In the genomic region with DNA sequence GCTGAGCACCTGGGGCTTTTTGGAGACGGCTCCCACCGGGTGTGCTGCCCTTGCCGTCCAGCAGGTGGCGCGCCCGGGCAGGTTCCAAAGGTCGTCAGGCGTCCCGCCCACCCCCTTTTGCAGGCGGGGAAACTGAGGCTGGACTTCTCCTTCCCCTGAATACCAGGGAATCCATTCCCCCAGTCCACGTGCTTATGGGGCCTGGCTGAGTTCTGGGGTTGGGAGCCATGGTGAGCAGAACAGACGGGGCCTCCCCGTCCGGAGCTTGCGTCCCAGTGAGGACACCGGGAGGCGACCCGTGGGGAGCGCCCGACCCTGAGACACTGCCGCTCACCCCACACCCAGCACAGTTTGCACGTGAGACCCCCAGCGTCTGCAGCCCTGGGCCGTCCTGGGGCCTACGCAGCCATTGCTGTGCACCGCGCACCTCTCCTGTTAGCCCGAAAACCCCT, we compare ENCODE assay signal across 1 cellular context.
TF ChIP-seq lines count a peak whose summit lies in the region.

No MANE protein-coding gene starts in this region.

TF ChIP-seq in HepG2, 621 proteins besides CTCF, POLR2A, EP300 and RAD21 (continued from another document):
- TF ChIP-seq, protein P1, sequence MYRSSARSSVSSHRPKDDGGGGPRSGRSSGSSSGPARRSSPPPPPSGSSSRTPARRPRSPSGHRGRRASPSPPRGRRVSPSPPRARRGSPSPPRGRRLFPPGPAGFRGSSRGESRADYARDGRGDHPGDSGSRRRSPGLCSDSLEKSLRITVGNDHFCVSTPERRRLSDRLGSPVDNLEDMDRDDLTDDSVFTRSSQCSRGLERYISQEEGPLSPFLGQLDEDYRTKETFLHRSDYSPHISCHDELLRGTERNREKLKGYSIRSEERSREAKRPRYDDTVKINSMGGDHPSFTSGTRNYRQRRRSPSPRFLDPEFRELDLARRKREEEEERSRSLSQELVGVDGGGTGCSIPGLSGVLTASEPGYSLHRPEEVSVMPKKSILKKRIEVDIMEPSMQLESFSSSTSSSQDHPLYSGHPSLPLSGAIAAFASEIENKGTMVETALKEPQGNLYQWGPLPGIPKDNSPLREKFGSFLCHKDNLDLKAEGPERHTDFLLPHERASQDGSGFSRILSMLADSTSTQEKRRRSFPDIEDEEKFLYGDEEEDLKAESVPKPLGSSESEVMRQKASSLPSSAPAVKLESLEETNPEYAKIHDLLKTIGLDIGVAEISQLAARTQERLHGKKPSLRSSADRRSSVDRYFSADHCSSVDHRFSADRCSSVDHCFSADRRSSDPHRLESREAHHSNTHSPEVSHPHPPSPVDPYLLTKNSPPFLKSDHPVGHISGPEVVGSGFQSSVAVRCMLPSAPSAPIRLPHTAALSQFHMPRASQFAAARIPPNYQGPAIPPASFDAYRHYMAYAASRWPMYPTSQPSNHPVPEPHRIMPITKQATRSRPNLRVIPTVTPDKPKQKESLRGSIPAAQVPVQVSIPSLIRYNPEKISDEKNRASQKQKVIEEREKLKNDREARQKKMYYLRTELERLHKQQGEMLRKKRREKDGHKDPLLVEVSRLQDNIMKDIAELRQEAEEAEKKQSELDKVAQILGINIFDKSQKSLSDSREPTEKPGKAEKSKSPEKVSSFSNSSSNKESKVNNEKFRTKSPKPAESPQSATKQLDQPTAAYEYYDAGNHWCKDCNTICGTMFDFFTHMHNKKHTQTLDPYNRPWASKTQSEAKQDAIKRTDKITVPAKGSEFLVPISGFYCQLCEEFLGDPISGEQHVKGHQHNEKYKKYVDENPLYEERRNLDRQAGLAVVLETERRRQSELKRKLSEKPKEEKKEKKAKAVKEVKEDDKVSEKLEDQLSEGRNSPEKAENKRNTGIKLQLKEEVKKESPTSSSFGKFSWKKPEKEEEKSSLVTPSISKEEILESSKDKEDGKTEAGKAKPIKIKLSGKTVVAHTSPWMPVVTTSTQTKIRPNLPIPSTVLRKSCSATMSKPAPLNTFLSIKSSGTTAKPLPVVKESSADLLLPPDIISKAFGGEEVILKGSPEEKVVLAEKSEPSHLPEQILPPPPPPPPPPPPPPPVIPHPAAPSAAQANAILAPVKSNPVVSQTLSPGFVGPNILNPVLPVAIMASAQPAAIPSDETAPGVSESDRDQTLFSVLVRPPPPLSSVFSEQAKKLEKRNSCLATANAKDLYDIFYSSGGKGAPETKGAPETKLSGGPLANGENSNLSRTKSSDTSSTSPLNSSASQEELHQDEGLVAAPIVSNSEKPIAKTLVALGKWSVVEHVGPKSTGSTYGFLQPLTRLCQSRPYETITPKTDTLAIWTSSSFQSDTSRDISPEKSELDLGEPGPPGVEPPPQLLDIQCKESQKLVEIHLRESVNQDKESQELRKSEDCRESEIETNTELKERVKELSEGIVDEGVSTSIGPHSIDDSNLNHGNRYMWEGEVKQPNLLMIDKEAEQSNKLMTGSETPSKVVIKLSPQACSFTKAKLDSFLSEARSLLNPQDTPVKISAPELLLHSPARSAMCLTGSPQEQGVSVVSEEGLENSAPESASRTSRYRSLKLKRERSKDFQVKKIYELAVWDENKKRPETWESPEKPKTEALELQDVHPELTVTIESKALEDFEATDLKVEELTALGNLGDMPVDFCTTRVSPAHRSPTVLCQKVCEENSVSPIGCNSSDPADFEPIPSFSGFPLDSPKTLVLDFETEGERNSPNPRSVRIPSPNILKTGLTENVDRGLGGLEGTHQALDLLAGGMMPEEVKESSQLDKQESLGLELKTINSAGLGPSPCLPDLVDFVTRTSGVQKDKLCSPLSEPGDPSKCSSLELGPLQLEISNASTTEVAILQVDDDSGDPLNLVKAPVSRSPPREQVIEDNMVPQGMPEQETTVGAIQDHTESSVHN (CRISPR knock-in tag; IDR thresholded peaks at IDR 0.05), result peak; percentile 84; the same call in 1 of the 2 replicates
- TF ChIP-seq, protein P2, sequence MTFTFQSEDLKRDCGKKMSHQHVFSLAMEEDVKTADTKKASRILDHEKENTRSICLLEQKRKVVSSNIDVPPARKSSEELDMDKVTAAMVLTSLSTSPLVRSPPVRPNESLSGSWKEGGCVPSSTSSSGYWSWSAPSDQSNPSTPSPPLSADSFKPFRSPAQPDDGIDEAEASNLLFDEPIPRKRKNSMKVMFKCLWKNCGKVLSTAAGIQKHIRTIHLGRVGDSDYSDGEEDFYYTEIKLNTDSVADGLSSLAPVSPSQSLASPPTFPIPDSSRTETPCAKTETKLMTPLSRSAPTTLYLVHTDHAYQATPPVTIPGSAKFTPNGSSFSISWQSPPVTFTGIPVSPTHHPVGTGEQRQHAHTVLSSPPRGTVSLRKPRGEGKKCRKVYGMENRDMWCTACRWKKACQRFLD (CRISPR knock-in tag; IDR thresholded peaks at IDR 0.05; ENCODE audit: borderline replicate concordance), result peak; percentile 63; the same call in 1 of the 2 replicates
- TF ChIP-seq GABPB1 (CRISPR knock-in tag; IDR thresholded peaks at IDR 0.05), result 0 out of 2 replicates have a peak, but pooled peaks have one; percentile 38
- peak; percentile 74 for TF ChIP-seq ZBTB7B (CRISPR knock-in tag; IDR thresholded peaks at IDR 0.05)
- TF ChIP-seq, protein P3, sequence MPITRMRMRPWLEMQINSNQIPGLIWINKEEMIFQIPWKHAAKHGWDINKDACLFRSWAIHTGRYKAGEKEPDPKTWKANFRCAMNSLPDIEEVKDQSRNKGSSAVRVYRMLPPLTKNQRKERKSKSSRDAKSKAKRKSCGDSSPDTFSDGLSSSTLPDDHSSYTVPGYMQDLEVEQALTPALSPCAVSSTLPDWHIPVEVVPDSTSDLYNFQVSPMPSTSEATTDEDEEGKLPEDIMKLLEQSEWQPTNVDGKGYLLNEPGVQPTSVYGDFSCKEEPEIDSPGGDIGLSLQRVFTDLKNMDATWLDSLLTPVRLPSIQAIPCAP (CRISPR knock-in tag; IDR thresholded peaks at IDR 0.05; ENCODE audit: low read depth), result peak; percentile 64; the same call in 1 of the 2 replicates
- TF ChIP-seq ATF7 (IDR thresholded peaks at IDR 0.05), result no peak
- TF ChIP-seq ATF7 (CRISPR knock-in tag; IDR thresholded peaks at IDR 0.05), result 0 out of 2 replicates have a peak, but pooled peaks have one; percentile 22
- TF ChIP-seq GPN1 (CRISPR knock-in tag; IDR thresholded peaks at IDR 0.05; ENCODE audit: borderline replicate concordance), result 0 out of 2 replicates have a peak, but pooled peaks have one; percentile 30
- peak; percentile 84; the same call in 1 of the 2 replicates for TF ChIP-seq KDM3A (CRISPR knock-in tag; IDR thresholded peaks at IDR 0.05; ENCODE audit: low read depth)
- peak; percentile 29 for TF ChIP-seq ZNF781 (CRISPR knock-in tag; IDR thresholded peaks at IDR 0.05; ENCODE audit: borderline replicate concordance, not compliant biosample characterization)
- peak; percentile 21; the same call in 1 of the 2 replicates for TF ChIP-seq MIER2 (CRISPR knock-in tag; IDR thresholded peaks at IDR 0.05)
- TF ChIP-seq GATAD2A (CRISPR knock-in tag; IDR thresholded peaks at IDR 0.05), result peak; percentile 48; the same call in 1 of the 2 replicates
- 0 out of 2 replicates have a peak, but pooled peaks have one; percentile 13 for TF ChIP-seq MED1 (CRISPR knock-in tag; IDR thresholded peaks at IDR 0.05)
- TF ChIP-seq FOXM1 (CRISPR knock-in tag; IDR thresholded peaks at IDR 0.05), result no peak
- 0 out of 2 replicates have a peak, but pooled peaks have one; percentile 51 for TF ChIP-seq KMT2A (CRISPR knock-in tag; IDR thresholded peaks at IDR 0.05)
